Comparison of ENCODE assay signal across 8 cellular contexts in genomic region chr11:95924414-95924760, GRCh38. TPM values are rescaled to one million over a fixed set of nuclear protein-coding genes. Genes with fewer than 3 reads are reported as not detected.
DNase-seq lines count a peak whose midpoint lies in the region; ATAC-seq, FAIRE-seq and TF ChIP-seq lines count a peak whose summit lies in the region.

No MANE protein-coding gene starts in this region.

- H2BK20ac ChIP-seq in H1 (ENCODE audit: low read length): no peak overlapping the region

- peaks cover 0 to 4% (median 0%) of the 10 kb centered on the region in 7 donors for H3K9me3 Mint-ChIP-seq in naive B cell

- H3K4me3 Mint-ChIP-seq in naive B cell: peak overlapping the region; percentile 90 to 100 (median 98)

- H3K9me3 ChIP-seq in PC-9 (ENCODE audit: insufficient read depth, low read depth): no peaks in the 10 kb centered on the region; the same call in none of the 2 replicates
- no peaks in the 10 kb centered on the region for H3K9me3 ChIP-seq in H1 (ENCODE audit: insufficient read depth in 2 of 2, low read depth in 1 of 2, low read length in 1 of 2)

- H3K79me1 ChIP-seq in H1 (ENCODE audit: low read depth, low read length): no peaks in the 10 kb centered on the region

- peak overlapping the region; percentile 99 for H4K91ac ChIP-seq in H1 (replicated peaks; ENCODE audit: insufficient read length, low read length)

- H3K23ac ChIP-seq in H1 (ENCODE audit: insufficient read length): no peak overlapping the region

- DNase-seq in AG10803 (ENCODE audit: low read depth) (peak; percentile 22), PC-9 (peak; percentile 25 to 85), H1 (ENCODE audit: low read depth in 1 of 2, low spot score in 2 of 2) (no peak), naive B cell (no peak), urothelium cell line (ENCODE audit: low spot score) (no peak), NCI-H187 (lab: John Stamatoyannopoulos, UW) (no peak)

- H3K9me2 ChIP-seq in PC-9 (ENCODE audit: insufficient read depth): no peaks in the 10 kb centered on the region

- no peaks in the 10 kb centered on the region; the same call in 1 of the 2 replicates for H3K23me2 ChIP-seq in H1 (ENCODE audit: low read depth, low read length)

- H3K4me1 ChIP-seq in PC-9 (replicated peaks; ENCODE audit: insufficient read depth) (peaks cover 37% of the 10 kb centered on the region), H1 (replicated peaks in 1 of 4; ENCODE audit: control insufficient read depth in 3 of 4, insufficient read depth in 4 of 4, low read length in 3 of 4) (no peaks in the 10 kb centered on the region; a peak in 1 of 7 replicates)

- no peak overlapping the region for H4K8ac ChIP-seq in H1 (ENCODE audit: extremely low read depth, insufficient read depth, low read length)

- H3K27ac Mint-ChIP-seq in naive B cell: peak overlapping the region; percentile 93 to 99 (median 97)

- no peak overlapping the region for H3K14ac ChIP-seq in H1 (ENCODE audit: insufficient read length)

- ATAC-seq in GM21576 (IDR thresholded peaks at IDR 0.05; ENCODE audit: unreplicated experiment): peak; percentile 3
- peak in 1 of 2 donors; percentile 6 for ATAC-seq in naive B cell (ENCODE audit: low read depth in 2 of 2)
- ATAC-seq in GM18519 (IDR thresholded peaks at IDR 0.05; ENCODE audit: low FRiP score, unreplicated experiment): no peak

- H4K20me1 ChIP-seq in PC-9 (ENCODE audit: insufficient read depth) (no peaks in the 10 kb centered on the region), H1 (replicated peaks in 1 of 2; ENCODE audit: control insufficient read depth in 1 of 2, insufficient read depth in 2 of 2, low read length in 2 of 2) (no peaks in the 10 kb centered on the region)

- H3K18ac ChIP-seq in H1 (ENCODE audit: extremely low read depth, low read length): peak overlapping the region; percentile 98

- peaks cover 4 to 16% (median 8%) of the 10 kb centered on the region in 3 donors for H3K27me3 Mint-ChIP-seq in naive B cell

- CTCF ChIA-PET in PC-9 (lab: Charles Lee): no interaction called here
- CTCF ChIA-PET in H1 (lab: Charles Lee; ENCODE audit: partially characterized antibody): no interaction called here

- WGBS in H1 (ENCODE audit: extremely low coverage in 1 of 2, insufficient coverage in 1 of 2, insufficient read length in 1 of 2, insufficient replicate concordance in 2 of 2, low coverage in 1 of 2, low lambda C conversion rate in 2 of 2, missing lambda C conversion rate in 1 of 2), 2 experiments: 1% methylated on average over 4 of the region's 4 CpGs; no CpG with 5 or more reads in 1 of the 2 experiments

- peaks cover 10% of the 10 kb centered on the region; the same call in 1 of the 2 replicates for H3K36me3 ChIP-seq in PC-9 (ENCODE audit: low read depth)
- no peaks in the 10 kb centered on the region for H3K36me3 ChIP-seq in H1 (ENCODE audit: control insufficient read depth in 2 of 4, insufficient read depth in 4 of 4, low read length in 3 of 4)

- no peak for FAIRE-seq in H1 (lab: Jason Lieb, UNC)
- FAIRE-seq in urothelium cell line (lab: Jason Lieb, UNC): no peak

- peak overlapping the region; percentile 19 for H2BK120ac ChIP-seq in H1 (replicated peaks; ENCODE audit: low read depth, low read length)

- H2AK5ac ChIP-seq in H1 (ENCODE audit: low read depth, low read length): peak overlapping the region; percentile 78; the same call in 1 of the 2 replicates

- H2BK12ac ChIP-seq in H1 (ENCODE audit: low read depth, low read length): peak overlapping the region; percentile 71; the same call in 1 of the 2 replicates

- H2BK5ac ChIP-seq in H1 (ENCODE audit: low read depth, low read length): peak overlapping the region; percentile 96

- H3K9ac ChIP-seq in H1 (replicated peaks in 1 of 4; ENCODE audit: extremely low read depth in 1 of 4, low read depth in 3 of 4, low read length in 3 of 4): peak overlapping the region; percentile 78 to 97 (median 94)

- H2BK15ac ChIP-seq in H1 (ENCODE audit: low read length): no peak overlapping the region

- H3K27ac ChIP-seq in PC-9 (peak overlapping the region; percentile 97), H1 (ENCODE audit: low read depth, low read length) (peak overlapping the region; percentile 90)

- TF ChIP-seq EP300 in H1 (IDR thresholded peaks at IDR 0.05; ENCODE audit: borderline replicate concordance in 1 of 2, low read depth in 2 of 2, low read length in 2 of 2): no peak

- peak overlapping the region; percentile 98 for H4K5ac ChIP-seq in H1 (ENCODE audit: insufficient read length, low read depth, low read length)

- TF ChIP-seq RAD21 in H1 (IDR thresholded peaks at IDR 0.05 in 1 of 2, conservative IDR thresholded peaks at IDR 0.05 in 1 of 2; ENCODE audit: low read depth in 2 of 2, low read length in 2 of 2): no peak

- H2AFZ ChIP-seq in PC-9: peak overlapping the region; percentile 85
- H2AFZ ChIP-seq in H1 (ENCODE audit: low read length): peak overlapping the region; percentile 10; the same call in 1 of the 2 replicates

- H3K27me3 ChIP-seq in PC-9 (ENCODE audit: insufficient read depth, low read depth): no peaks in the 10 kb centered on the region
- no peaks in the 10 kb centered on the region for H3K27me3 ChIP-seq in H1 (replicated peaks in 1 of 4; ENCODE audit: control insufficient read depth in 3 of 4, extremely low read depth in 1 of 4, insufficient read depth in 3 of 4, low read length in 3 of 4)

- H3K79me2 ChIP-seq in PC-9 (ENCODE audit: low read depth) (peaks cover 49% of the 10 kb centered on the region), H1 (ENCODE audit: control insufficient read depth in 1 of 2, insufficient read depth in 2 of 2, low read length in 2 of 2) (peaks cover 0 to 40% of the 10 kb centered on the region in 2 experiments; a peak in 3 of 4 replicates)

- peaks cover 0 to 15% of the 10 kb centered on the region in 2 donors for H3K36me3 Mint-ChIP-seq in naive B cell

- H3K56ac ChIP-seq in H1 (replicated peaks; ENCODE audit: insufficient read length, low read depth, low read length): no peak overlapping the region

- H3K4me2 ChIP-seq in PC-9 (peak overlapping the region; percentile 96), H1 (ENCODE audit: insufficient read depth in 1 of 2, low read depth in 2 of 2, low read length in 2 of 2) (peak overlapping the region; percentile 67 to 75)

- H3K4ac ChIP-seq in H1 (replicated peaks; ENCODE audit: insufficient read length, low read depth, low read length): no peak overlapping the region

- BruUV-seq in PC-9 (replicated peaks; lab: Mats Ljungman, UMichigan): TSS peak; percentile 72

- H3K4me3 ChIP-seq in AG10803 (ENCODE audit: low read length) (peak overlapping the region; percentile 91), PC-9 (peak overlapping the region; percentile 67), H1 (ENCODE audit: extremely low read depth in 1 of 4, insufficient read depth in 2 of 4, low read depth in 3 of 4, low read length in 4 of 4) (peak overlapping the region; percentile 54 to 84 (median 82))

- intact Hi-C loops in PC-9 (cut with micrococcal nuclease; ENCODE audit: unreplicated experiment): loop anchor here (1.0 to 10.0 kb wide), 6 partner anchors 53 to 418 kb away; partner anchors contain the start of gene MAML2

- no peak for TF ChIP-seq POLR2A in H1 (IDR thresholded peaks at IDR 0.05; ENCODE audit: control extremely low read depth in 1 of 2, low read depth in 2 of 2, low read length in 2 of 2)

- peaks cover 24 to 29% (median 24%) of the 10 kb centered on the region in 3 donors for H3K4me1 Mint-ChIP-seq in naive B cell

- H3F3A ChIP-seq in PC-9 (ENCODE audit: insufficient read depth, low read depth): peaks cover 32% of the 10 kb centered on the region

- POLR2A ChIA-PET in PC-9 (lab: Charles Lee; ENCODE audit: unreplicated experiment): interaction anchor here (0.7 to 1.2 kb wide), 4 partner anchors 113 to 319 kb away, joined by 4 to 14 read pairs (median 10); no protein-coding TSS in a partner anchor
- POLR2A ChIA-PET in H1 (lab: Charles Lee; ENCODE audit: partially characterized antibody): interaction anchor here (0.6 to 1.7 kb wide), 6 partner anchors 10 to 357 kb away, joined by 3 to 6 read pairs (median 3); no protein-coding TSS in a partner anchor

- TF ChIP-seq CTCF in AG10803 (conservative IDR thresholded peaks at IDR 0.05; ENCODE audit: low read length) (no peak), PC-9 (conservative IDR thresholded peaks at IDR 0.05) (no peak), H1 (IDR thresholded peaks at IDR 0.05; ENCODE audit: control extremely low read depth in 1 of 3, insufficient read depth in 1 of 3, low read depth in 1 of 3, low read length in 3 of 3) (no peak)

TF ChIP-seq in H1, 55 proteins besides CTCF, POLR2A, EP300 and RAD21:
- TF ChIP-seq TAF1 (IDR thresholded peaks at IDR 0.05; ENCODE audit: low read depth, low read length): no peak
- TF ChIP-seq BCL11A (IDR thresholded peaks at IDR 0.05; ENCODE audit: low read depth in 2 of 2, low read length in 2 of 2): peak in 1 of 2 experiments; percentile 1

RNA-seq across cellular contexts. Expression of gene MTMR2, which starts 0.5 kb away (rescaled TPM):
- total RNA-seq in PC-9 (2021): 41.6 and 60.7 TPM in 2 replicates
- total RNA-seq in H1 (2021; fragmentation: NEBNext Ultra II Directional; extraction: Animal tissue kit (Norgen Biotek cat#: 25700)): 49.2 and 52.9 TPM in 2 replicates
- 16.7 and 17.5 TPM in 2 replicates for polyA plus RNA-seq in H1 (2011; rRNA removed)
- 18.8 TPM for polyA plus RNA-seq in H1 (2011; cell fraction: cytosol; rRNA removed)
- 18.2 TPM for polyA plus RNA-seq in H1 (2011; cell fraction: nucleus; rRNA removed)
- polyA plus RNA-seq in H1 (2012, experiment 1 of 2): 22.9 to 36.6 TPM (median 28.0 TPM) in 4 replicates
- 1.7 TPM for polyA plus RNA-seq in H1 (2012, experiment 2 of 2)
- 35.0 TPM for polyA plus RNA-seq in H1 (2013, experiment 1 of 2)
- polyA plus RNA-seq in H1 (2013, experiment 2 of 2): 34.0 TPM
- polyA minus RNA-seq in H1 (2011; rRNA and poly(A)+ RNA removed): 40.1 and 47.1 TPM in 2 replicates
- polyA minus RNA-seq in H1 (2011; cell fraction: cytosol; rRNA and poly(A)+ RNA removed): 41.0 TPM
- 64.7 TPM for polyA minus RNA-seq in H1 (2011; cell fraction: nucleus; rRNA and poly(A)+ RNA removed)
- polyA plus RNA-seq in naive B cell (ENCODE audit: low read depth in 6 of 6): 10 to 100 TPM in 4 of 6 donors, 1 to 10 TPM in 2; 6.9 to 11.9 (median 10.6) TPM

Comparison
In these comparisons a context has a peak if more than half of its experiments do, and no peak if none do; other contexts are left out.
1. DNase-seq: peak in AG10803 (single experiment) and PC-9 (2 of 2); none in H1 (0 of 2), naive B cell (single experiment), urothelium cell line (single experiment) and NCI-H187 (0 of 2).
2. Peak in every context shown above with its lines, with median percentiles within 50 percentile points of each other: H3K4me3 ChIP-seq.